In the genomic region with DNA sequence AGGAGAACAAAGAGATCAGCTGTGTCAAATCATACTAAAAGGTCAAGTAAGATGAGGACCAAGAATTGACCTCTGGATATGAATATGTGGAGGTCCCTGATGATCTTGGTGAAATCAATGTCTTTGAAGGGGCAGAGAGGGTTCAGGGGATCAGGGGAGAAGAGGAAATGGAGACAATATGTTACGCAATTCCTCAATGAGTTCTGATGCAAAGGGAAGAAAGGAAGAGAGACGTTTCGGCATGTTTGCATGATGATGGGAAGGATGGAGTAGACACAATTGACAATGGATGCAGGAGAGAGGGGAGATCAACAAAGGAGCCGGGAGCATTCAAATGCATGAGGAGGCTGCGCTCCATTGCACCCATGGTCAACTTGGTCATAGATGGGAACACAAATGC, we compare ENCODE assay signal across 1 cellular context.
TF ChIP-seq lines count a peak whose summit lies in the region.

No MANE protein-coding gene starts in this region.

TF ChIP-seq in GM23338, 12 proteins besides CTCF, POLR2A, EP300 and RAD21 (continued from another document):
- TF ChIP-seq, protein P1, sequence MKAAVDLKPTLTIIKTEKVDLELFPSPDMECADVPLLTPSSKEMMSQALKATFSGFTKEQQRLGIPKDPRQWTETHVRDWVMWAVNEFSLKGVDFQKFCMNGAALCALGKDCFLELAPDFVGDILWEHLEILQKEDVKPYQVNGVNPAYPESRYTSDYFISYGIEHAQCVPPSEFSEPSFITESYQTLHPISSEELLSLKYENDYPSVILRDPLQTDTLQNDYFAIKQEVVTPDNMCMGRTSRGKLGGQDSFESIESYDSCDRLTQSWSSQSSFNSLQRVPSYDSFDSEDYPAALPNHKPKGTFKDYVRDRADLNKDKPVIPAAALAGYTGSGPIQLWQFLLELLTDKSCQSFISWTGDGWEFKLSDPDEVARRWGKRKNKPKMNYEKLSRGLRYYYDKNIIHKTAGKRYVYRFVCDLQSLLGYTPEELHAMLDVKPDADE (IDR thresholded peaks at IDR 0.05) = no peak
TF ChIP-seq in GM23338: peak in this region for 0.
